In genomic region chr14:51564986-51565604, GRCh38 we compare ENCODE assay signal across 13 cellular contexts.
DNase-seq lines count a peak whose midpoint lies in the region; ATAC-seq and TF ChIP-seq lines count a peak whose summit lies in the region.
"Had no signal": no experiment of that assay in that cellular context is flagged by ENCODE, and none has a peak within 500 bp of the region (broad histone marks: within the 10 kb centered on the region; RNA-seq: fewer than 3 reads in every experiment).

No MANE protein-coding gene starts in this region.

- POLR2A ChIA-PET in RWPE1 (lab: Yijun Ruan, JAX; ENCODE audit: low non-redundant PET), result no interaction called here

- TF ChIP-seq CTCF in RWPE1 (conservative IDR thresholded peaks at IDR 0.05; ENCODE audit: low read depth), result no peak

- H3K36me3 Mint-ChIP-seq in immature natural killer cell, result no peaks in the 10 kb centered on the region
- no peaks in the 10 kb centered on the region for H3K36me3 Mint-ChIP-seq in T-helper 2 cell treated with Interferon-gamma antibody and Interleukin-4, amounts not matched to agents 5 μg/mL and 100 μg/mL, for 36 hours (ENCODE audit: low read depth)

- H3K4me3 Mint-ChIP-seq in immature natural killer cell, result peak overlapping the region in 1 of 5 donors; percentile 44
- H3K4me3 Mint-ChIP-seq in T-helper 2 cell treated with Interferon-gamma antibody and Interleukin-4, amounts not matched to agents 5 μg/mL and 100 μg/mL, for 36 hours, result no peak overlapping the region

- peaks cover 0 to 6% (median 2%) of the 10 kb centered on the region in 3 donors for H3K27me3 Mint-ChIP-seq in immature natural killer cell (ENCODE audit: low read depth in 3 of 3)
- peaks cover 2% of the 10 kb centered on the region for H3K27me3 Mint-ChIP-seq in T-helper 2 cell treated with Interferon-gamma antibody and Interleukin-4, amounts not matched to agents 5 μg/mL and 100 μg/mL, for 36 hours (ENCODE audit: low read depth)

- CTCF ChIA-PET in RWPE1 (lab: Yijun Ruan, JAX), result no interaction called here

- H3K27ac Mint-ChIP-seq in immature natural killer cell, result peak overlapping the region in 4 of 6 donors; percentile 36 to 78 (median 57)
- no peak overlapping the region for H3K27ac Mint-ChIP-seq in T-helper 2 cell treated with Interferon-gamma antibody and Interleukin-4, amounts not matched to agents 5 μg/mL and 100 μg/mL, for 36 hours

- H3K9me3 Mint-ChIP-seq in immature natural killer cell, result no peaks in the 10 kb centered on the region
- H3K9me3 Mint-ChIP-seq in T-helper 2 cell treated with Interferon-gamma antibody and Interleukin-4, amounts not matched to agents 5 μg/mL and 100 μg/mL, for 36 hours, result no peaks in the 10 kb centered on the region

- no peak for ATAC-seq in GM18505 (IDR thresholded peaks at IDR 0.05; ENCODE audit: unreplicated experiment)

- H3K4me1 Mint-ChIP-seq in immature natural killer cell, result peaks cover 22 to 29% of the 10 kb centered on the region in 2 donors
- H3K4me1 Mint-ChIP-seq in T-helper 2 cell treated with Interferon-gamma antibody and Interleukin-4, amounts not matched to agents 5 μg/mL and 100 μg/mL, for 36 hours (ENCODE audit: low read depth), result peaks cover 8% of the 10 kb centered on the region

- TF ChIP-seq POLR2A in GM18505 (IDR thresholded peaks at IDR 0.05; ENCODE audit: borderline replicate concordance, extremely low read depth, insufficient read depth, insufficient read length), result no peak

- no peak overlapping the region for H3K27ac ChIP-seq in RWPE1
- H3K27ac ChIP-seq: ovary had no signal

- DNase-seq in SIG-M5 treated with dmso at 0.1 percent for 504 hours (lab: John Stamatoyannopoulos, UW; ENCODE audit: unreplicated experiment) (peak; percentile 44), SIG-M5 (lab: John Stamatoyannopoulos, UW) (no peak), RWPE1 (ENCODE audit: low spot score) (peak; percentile 75), immature natural killer cell (no peak), middle frontal gyrus (ENCODE audit: extremely low spot score, low spot score) (no peak), 8988T (no peak)
- DNase-seq in T-helper 2 cell treated with Interferon-gamma antibody and Interleukin-4, amounts not matched to agents 5 μg/mL and 100 μg/mL, for 36 hours (ENCODE audit: low spot score), result no peak
- DNase-seq: ACHN; activated CD4-positive, alpha-beta T cell treated with anti-CD3 and anti-CD28 coated beads, Interleukin-2, amount 50 U/mL, for 48 hours; kidney; ovary; SHP77 treated with DMSO at 0.1 percent for 48 hours had no signal

Comparison
In these comparisons a context has a peak if more than half of its experiments do, and no peak if none do; other contexts are left out.
1. DNase-seq: peak in SIG-M5 treated with dmso at 0.1 percent for 504 hours (single experiment) and RWPE1 (single experiment); none in SIG-M5 (single experiment), immature natural killer cell (0 of 3), middle frontal gyrus (single experiment), T-helper 2 cell treated with Interferon-gamma antibody and Interleukin-4, amounts not matched to agents 5 μg/mL and 100 μg/mL, for 36 hours (single experiment) and 8988T (single experiment).